ENCODE assay signal across 1 cellular context in genomic region chr16:66605177-66605999, GRCh38.
A peak's percentile ranks its signal among the peaks of the same experiment; 100 is the strongest.
TF ChIP-seq lines count a peak whose summit lies in the region.

No MANE protein-coding gene starts in this region.

TF ChIP-seq in HEK293, 187 proteins besides CTCF, POLR2A, EP300 and RAD21 (continued from another document and continues in another):
- TF ChIP-seq ZFP37 (tag by site-specific recombination; IDR thresholded peaks at IDR 0.05) (no peak), OVOL3 (tag by site-specific recombination; IDR thresholded peaks at IDR 0.05) (no peak), ZNF561 (tag by site-specific recombination; IDR thresholded peaks at IDR 0.05; ENCODE audit: borderline replicate concordance) (no peak), ZNF214 (tag by site-specific recombination; IDR thresholded peaks at IDR 0.05; ENCODE audit: borderline replicate concordance) (no peak), PRDM6 (tag by site-specific recombination; IDR thresholded peaks at IDR 0.05) (no peak), ZBTB7A (tag by site-specific recombination; IDR thresholded peaks at IDR 0.05; ENCODE audit: low read depth) (no peak), ZNF354C (tag by site-specific recombination; IDR thresholded peaks at IDR 0.05; ENCODE audit: borderline replicate concordance, low read depth) (no peak), ZNF311 (tag by site-specific recombination; IDR thresholded peaks at IDR 0.05; ENCODE audit: borderline replicate concordance) (no peak), ZBTB8A (tag by site-specific recombination; IDR thresholded peaks at IDR 0.05) (no peak), KLF17 (tag by site-specific recombination; IDR thresholded peaks at IDR 0.05) (no peak), ZNF175 (tag by site-specific recombination; IDR thresholded peaks at IDR 0.05) (no peak), ZSCAN4 (tag by site-specific recombination; IDR thresholded peaks at IDR 0.05) (no peak), ZNF791 (tag by site-specific recombination; IDR thresholded peaks at IDR 0.05) (no peak), ZNF658 (tag by site-specific recombination; IDR thresholded peaks at IDR 0.05) (no peak), PRDM4 (tag by site-specific recombination; IDR thresholded peaks at IDR 0.05) (no peak), RBAK (tag by site-specific recombination; IDR thresholded peaks at IDR 0.05) (no peak), ZNF138 (tag by site-specific recombination; IDR thresholded peaks at IDR 0.05; ENCODE audit: borderline replicate concordance) (no peak), AEBP2 (tag by site-specific recombination; IDR thresholded peaks at IDR 0.05; ENCODE audit: borderline replicate concordance) (no peak), HOXD13 (CRISPR knock-in tag; IDR thresholded peaks at IDR 0.05; ENCODE audit: borderline replicate concordance) (no peak), ZNF366 (tag by site-specific recombination; conservative IDR thresholded peaks at IDR 0.05) (no peak), SP2 (tag by site-specific recombination; IDR thresholded peaks at IDR 0.05) (peak; percentile 47), ZNF280C (tag by site-specific recombination; IDR thresholded peaks at IDR 0.05) (no peak), ZNF239 (tag by site-specific recombination; IDR thresholded peaks at IDR 0.05) (no peak), ZNF24 (tag by site-specific recombination; IDR thresholded peaks at IDR 0.05) (no peak), ZBTB48 (tag by site-specific recombination; IDR thresholded peaks at IDR 0.05) (no peak), ZNF23 (tag by site-specific recombination; IDR thresholded peaks at IDR 0.05; ENCODE audit: borderline replicate concordance) (no peak), ZNF518A (tag by site-specific recombination; conservative IDR thresholded peaks at IDR 0.05; ENCODE audit: low read depth) (no peak), ZNF341 (tag by site-specific recombination; IDR thresholded peaks at IDR 0.05; ENCODE audit: low read depth) (peak; percentile 45), KLF10 (tag by site-specific recombination; IDR thresholded peaks at IDR 0.05) (no peak), ZNF391 (tag by site-specific recombination; IDR thresholded peaks at IDR 0.05; ENCODE audit: borderline replicate concordance, low read depth) (no peak), ZNF133 (tag by site-specific recombination; IDR thresholded peaks at IDR 0.05) (no peak), INSM2 (tag by site-specific recombination; IDR thresholded peaks at IDR 0.05) (no peak), ZNF10 (tag by site-specific recombination; IDR thresholded peaks at IDR 0.05) (no peak), KLF7 (tag by site-specific recombination; IDR thresholded peaks at IDR 0.05; ENCODE audit: borderline replicate concordance) (no peak), ZNF529 (tag by site-specific recombination; IDR thresholded peaks at IDR 0.05; ENCODE audit: insufficient replicate concordance) (no peak), MEIS1 (CRISPR knock-in tag; IDR thresholded peaks at IDR 0.05; ENCODE audit: borderline replicate concordance) (no peak), ZNF776 (tag by site-specific recombination; IDR thresholded peaks at IDR 0.05; ENCODE audit: borderline replicate concordance) (no peak), ZNF280D (tag by site-specific recombination; IDR thresholded peaks at IDR 0.05) (no peak), ZNF629 (tag by site-specific recombination; IDR thresholded peaks at IDR 0.05) (no peak), ZNF335 (tag by site-specific recombination; conservative IDR thresholded peaks at IDR 0.05) (peak; percentile 27; the same call in 1 of the 2 replicates), ZNF830 (tag by site-specific recombination; IDR thresholded peaks at IDR 0.05; ENCODE audit: low read depth) (no peak), ZNF157 (tag by site-specific recombination; IDR thresholded peaks at IDR 0.05) (no peak)
